ENCODE assay signal across 10 cellular contexts in genomic region chr22:30306629-30307016, GRCh38. TPM values are rescaled to one million over a fixed set of nuclear protein-coding genes. Genes with fewer than 3 reads are reported as not detected.
A peak's percentile ranks its signal among the peaks of the same experiment; 100 is the strongest.
DNase-seq lines count a peak whose midpoint lies in the region; ATAC-seq lines count a peak whose summit lies in the region.
"Had no signal": no experiment of that assay in that cellular context is flagged by ENCODE, and none has a peak within 500 bp of the region (broad histone marks: within the 10 kb centered on the region; RNA-seq: fewer than 3 reads in every experiment).

No MANE protein-coding gene starts in this region.

- DNase-seq in activated T-cell treated with anti-CD3 and anti-CD28 coated beads, Interleukin-2, amount 50 U/mL, for 24 hours = no peak
- no peak for DNase-seq in activated T-cell treated with anti-CD3 and anti-CD28 coated beads, Interleukin-2, amount 50 U/mL, for 48 hours
- DNase-seq in T-helper 17 cell = no peak
- peak; percentile 15 for DNase-seq in germinal center (ENCODE audit: low spot score)
- DNase-seq in EL = no peak
- DNase-seq in NAMALWA (ENCODE audit: low spot score) = no peak
- no peak for DNase-seq in activated CD8-positive, alpha-beta memory T cell treated with anti-CD3 and anti-CD28 coated beads for 24 hours
- DNase-seq: NCI-H1436, retina had no signal

- H3K27ac Mint-ChIP-seq in activated T-cell treated with anti-CD3 and anti-CD28 coated beads, Interleukin-2, amount 50 U/mL, for 24 hours = peak overlapping the region; percentile 96
- H3K27ac Mint-ChIP-seq in T-helper 17 cell = peak overlapping the region; percentile 86

- ATAC-seq in T-helper 17 cell = peak; percentile 45

- no peaks in the 10 kb centered on the region for H3K27me3 Mint-ChIP-seq in activated T-cell treated with anti-CD3 and anti-CD28 coated beads, Interleukin-2, amount 50 U/mL, for 24 hours
- H3K27me3 Mint-ChIP-seq in T-helper 17 cell = no peaks in the 10 kb centered on the region

- peak overlapping the region; percentile 62 for H3K4me3 Mint-ChIP-seq in activated T-cell treated with anti-CD3 and anti-CD28 coated beads, Interleukin-2, amount 50 U/mL, for 24 hours
- H3K4me3 Mint-ChIP-seq in T-helper 17 cell = peak overlapping the region; percentile 89

- peaks cover 20% of the 10 kb centered on the region for H3K36me3 Mint-ChIP-seq in activated T-cell treated with anti-CD3 and anti-CD28 coated beads, Interleukin-2, amount 50 U/mL, for 24 hours (ENCODE audit: low read depth)
- peaks cover 4% of the 10 kb centered on the region for H3K36me3 Mint-ChIP-seq in T-helper 17 cell (ENCODE audit: low read depth)

- peak overlapping the region in 3 of 5 donors; percentile 11 to 54 (median 27) for H3K9ac ChIP-seq in subcutaneous abdominal adipose tissue (ENCODE audit: low read length in 5 of 5)

- H3K9me3 Mint-ChIP-seq in activated T-cell treated with anti-CD3 and anti-CD28 coated beads, Interleukin-2, amount 50 U/mL, for 24 hours = no peaks in the 10 kb centered on the region

- H3K36me3 ChIP-seq in subcutaneous abdominal adipose tissue (ENCODE audit: control insufficient read depth in 5 of 5, insufficient read depth in 5 of 5, low read length in 5 of 5) = peaks cover 0 to 17% (median 8%) of the 10 kb centered on the region in 5 donors

- peaks cover 73 to 98% (median 97%) of the 10 kb centered on the region in 5 donors for H3K4me1 ChIP-seq in subcutaneous abdominal adipose tissue (ENCODE audit: control insufficient read depth in 5 of 5, insufficient read depth in 5 of 5, low read length in 5 of 5)

- peaks cover 99% of the 10 kb centered on the region for H3K4me1 Mint-ChIP-seq in activated T-cell treated with anti-CD3 and anti-CD28 coated beads, Interleukin-2, amount 50 U/mL, for 24 hours (ENCODE audit: low read depth)
- peaks cover 90% of the 10 kb centered on the region for H3K4me1 Mint-ChIP-seq in T-helper 17 cell

- H3K27me3 ChIP-seq in subcutaneous abdominal adipose tissue (ENCODE audit: control insufficient read depth in 5 of 5, insufficient read depth in 4 of 5, low read length in 5 of 5) = no peaks in the 10 kb centered on the region

- H3K9me3 ChIP-seq in T-helper 17 cell (ENCODE audit: control insufficient read depth, low read length, poor library complexity, severe bottlenecking) = no peaks in the 10 kb centered on the region
- no peaks in the 10 kb centered on the region for H3K9me3 ChIP-seq in subcutaneous abdominal adipose tissue (ENCODE audit: control insufficient read depth in 5 of 5, low read length in 5 of 5)

- no peak overlapping the region for H3K4me3 ChIP-seq in subcutaneous abdominal adipose tissue (ENCODE audit: low read depth in 1 of 5, low read length in 5 of 5)

- peak overlapping the region; percentile 93 for H3K27ac ChIP-seq in subcutaneous abdominal adipose tissue (ENCODE audit: low read depth, low read length)

RNA-seq across cellular contexts. Expression of gene CASTOR1, which starts 17.3 kb away (rescaled TPM):
- total RNA-seq in T-helper 17 cell = 10 to 100 TPM; 10.6 to 12.4 TPM

RNA-seq across cellular contexts. Expression of gene TBC1D10A, which starts 20.1 kb away (rescaled TPM):
- total RNA-seq in T-helper 17 cell = 10 to 100 TPM; 46.9 to 63.1 TPM

RNA-seq across cellular contexts. Expression of gene OSM, which starts 40.0 kb away (rescaled TPM):
- 10 to 100 TPM; 29.1 to 35.2 TPM for total RNA-seq in T-helper 17 cell

RNA-seq across cellular contexts. Expression of gene SF3A1, which starts 50.1 kb away (rescaled TPM):
- 100 to 1,000 TPM; 317 to 372 TPM for total RNA-seq in T-helper 17 cell

RNA-seq across cellular contexts. Expression of gene CCDC157, which starts 50.2 kb away (rescaled TPM):
- total RNA-seq in T-helper 17 cell = 1 to 10 TPM; 6.7 to 9.4 TPM
